In genomic region chr6:145017516-145017915, GRCh38 we compare ENCODE assay signal across 2 cellular contexts.
TF ChIP-seq lines count a peak whose summit lies in the region.

No MANE protein-coding gene starts in this region.

TF ChIP-seq in SK-N-SH, 30 proteins besides CTCF, POLR2A, EP300 and RAD21:
- TF ChIP-seq, protein P1, sequence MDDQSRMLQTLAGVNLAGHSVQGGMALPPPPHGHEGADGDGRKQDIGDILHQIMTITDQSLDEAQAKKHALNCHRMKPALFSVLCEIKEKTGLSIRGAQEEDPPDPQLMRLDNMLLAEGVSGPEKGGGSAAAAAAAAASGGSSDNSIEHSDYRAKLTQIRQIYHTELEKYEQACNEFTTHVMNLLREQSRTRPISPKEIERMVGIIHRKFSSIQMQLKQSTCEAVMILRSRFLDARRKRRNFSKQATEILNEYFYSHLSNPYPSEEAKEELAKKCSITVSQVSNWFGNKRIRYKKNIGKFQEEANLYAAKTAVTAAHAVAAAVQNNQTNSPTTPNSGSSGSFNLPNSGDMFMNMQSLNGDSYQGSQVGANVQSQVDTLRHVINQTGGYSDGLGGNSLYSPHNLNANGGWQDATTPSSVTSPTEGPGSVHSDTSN (IDR thresholded peaks at IDR 0.05): no peak
- TF ChIP-seq RFX5 (IDR thresholded peaks at IDR 0.05; ENCODE audit: low read length): no peak
- no peak for TF ChIP-seq SIN3A (IDR thresholded peaks at IDR 0.05; ENCODE audit: borderline replicate concordance, low read depth, low read length)
- no peak for TF ChIP-seq TCF12 (IDR thresholded peaks at IDR 0.05)
- no peak for TF ChIP-seq MAX (IDR thresholded peaks at IDR 0.05; ENCODE audit: low read depth)
- no peak for TF ChIP-seq GABPA (IDR thresholded peaks at IDR 0.05; ENCODE audit: low read depth)
- no peak for TF ChIP-seq RCOR1 (IDR thresholded peaks at IDR 0.05; ENCODE audit: low read length)
- TF ChIP-seq FOSL2 (IDR thresholded peaks at IDR 0.05; ENCODE audit: borderline replicate concordance, low read depth): no peak
- TF ChIP-seq MXI1 (IDR thresholded peaks at IDR 0.05; ENCODE audit: low read depth, low read length): no peak
- TF ChIP-seq USF1 (IDR thresholded peaks at IDR 0.05; ENCODE audit: borderline replicate concordance, low read depth): no peak
- TF ChIP-seq RXRA (IDR thresholded peaks at IDR 0.05; ENCODE audit: borderline replicate concordance, low read depth): no peak
- no peak for TF ChIP-seq MEF2A (IDR thresholded peaks at IDR 0.05; ENCODE audit: borderline replicate concordance, low read depth)
- no peak for TF ChIP-seq FOXJ3 (CRISPR knock-in tag; IDR thresholded peaks at IDR 0.05)

TF ChIP-seq in SK-N-SH treated with all-trans-retinoic acid at 6 μM for 48 hours, 23 proteins besides CTCF, POLR2A, EP300 and RAD21 (continued from another document):
- TF ChIP-seq, protein P2, sequence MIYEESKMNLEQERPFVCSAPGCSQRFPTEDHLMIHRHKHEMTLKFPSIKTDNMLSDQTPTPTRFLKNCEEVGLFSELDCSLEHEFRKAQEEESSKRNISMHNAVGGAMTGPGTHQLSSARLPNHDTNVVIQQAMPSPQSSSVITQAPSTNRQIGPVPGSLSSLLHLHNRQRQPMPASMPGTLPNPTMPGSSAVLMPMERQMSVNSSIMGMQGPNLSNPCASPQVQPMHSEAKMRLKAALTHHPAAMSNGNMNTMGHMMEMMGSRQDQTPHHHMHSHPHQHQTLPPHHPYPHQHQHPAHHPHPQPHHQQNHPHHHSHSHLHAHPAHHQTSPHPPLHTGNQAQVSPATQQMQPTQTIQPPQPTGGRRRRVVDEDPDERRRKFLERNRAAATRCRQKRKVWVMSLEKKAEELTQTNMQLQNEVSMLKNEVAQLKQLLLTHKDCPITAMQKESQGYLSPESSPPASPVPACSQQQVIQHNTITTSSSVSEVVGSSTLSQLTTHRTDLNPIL (CRISPR knock-in tag; IDR thresholded peaks at IDR 0.05; ENCODE audit: low read depth): no peak
- TF ChIP-seq ZNF565 (CRISPR knock-in tag; conservative IDR thresholded peaks at IDR 0.05; ENCODE audit: low read depth) (no peak), TOX (CRISPR knock-in tag; IDR thresholded peaks at IDR 0.05; ENCODE audit: borderline replicate concordance) (no peak)
